Comparison of ENCODE assay signal across 20 cellular contexts in genomic region chr5:94941113-94941765, GRCh38.
"Had no signal": no experiment of that assay in that cellular context is flagged by ENCODE, and none has a peak within 500 bp of the region (broad histone marks: within the 10 kb centered on the region; RNA-seq: fewer than 3 reads in every experiment).

No MANE protein-coding gene starts in this region.

- ATAC-seq: activated CD8-positive, alpha-beta T cell treated with anti-CD3 and anti-CD28 coated beads for 36 hours; activated naive CD8-positive, alpha-beta T cell treated with anti-CD3 and anti-CD28 coated beads, Interleukin-2, amount 50 U/mL, for 24 hours; esophagus mucosa; left lobe of liver; sciatic nerve; stimulated activated memory B cell treated with anti-CD40 and anti-IgM and Interleukin-4, amounts not matched to agents 10 μg/mL and 1 μg/mL and 100 μg/mL, for 72 hours had no signal

- H3K79me2 ChIP-seq: hepatocyte had no signal

- H3K4me3 ChIP-seq: hepatocyte, lung, testis, upper lobe of left lung had no signal

- H2AFZ ChIP-seq: hepatocyte had no signal

- H3K9me3 ChIP-seq: testis, upper lobe of left lung had no signal

- H3K4me2 ChIP-seq: hepatocyte had no signal

- H3K4me1 ChIP-seq: testis, upper lobe of left lung had no signal

- H3K27me3 ChIP-seq: hepatocyte, testis, upper lobe of left lung had no signal

- H3K27ac ChIP-seq: hepatocyte, testis, upper lobe of left lung had no signal

- DNase-seq: activated CD4-positive, alpha-beta T cell treated with anti-CD3 and anti-CD28 coated beads, Interleukin-2, amount 10 ng/mL, durations not matched to agents 24 days and 14 days; activated CD8-positive, alpha-beta T cell treated with anti-CD3 and anti-CD28 coated beads for 36 hours; activated effector memory CD4-positive, alpha-beta T cell treated with Interleukin-2 at 50 U/mL for 16 hours; activated naive CD4-positive, alpha-beta T cell treated with anti-CD3 and anti-CD28 coated beads, Interleukin-2, amount 10 ng/mL, durations not matched to agents 7 days and 5 days; activated naive CD8-positive, alpha-beta T cell treated with anti-CD3 and anti-CD28 coated beads, Interleukin-2, amount 50 U/mL, for 24 hours; activated T-cell treated with anti-CD3 and anti-CD28 coated beads, Interleukin-2, amount 50 U/mL, for 48 hours; aorta; cerebellar nuclear complex; effector CD8-positive, alpha-beta T cell; stimulated activated CD4-positive, alpha-beta T cell treated with anti-CD3 and anti-CD28 coated beads, Interleukin-4, amount 100 ng/mL, for 24 hours; T-helper 1 cell; T-helper 9 cell; testis; upper lobe of left lung had no signal
